ENCODE assay signal across 18 cellular contexts in genomic region chr17:4221899-4222659, GRCh38. TPM values are rescaled to one million over a fixed set of nuclear protein-coding genes. Genes with fewer than 3 reads are reported as not detected.
A peak's percentile ranks its signal among the peaks of the same experiment; 100 is the strongest.
DNase-seq lines count a peak whose midpoint lies in the region; ATAC-seq and TF ChIP-seq lines count a peak whose summit lies in the region.
"Had no signal": no experiment of that assay in that cellular context is flagged by ENCODE, and none has a peak within 500 bp of the region (broad histone marks: within the 10 kb centered on the region; RNA-seq: fewer than 3 reads in every experiment).

No MANE protein-coding gene starts in this region.

- no peak for ATAC-seq in activated CD8-positive, alpha-beta memory T cell treated with anti-CD3 and anti-CD28 coated beads, Interleukin-2, amount 10 ng/mL, durations not matched to agents 7 days and 5 days
- ATAC-seq in GM23338 (peak; percentile 71), left lobe of liver (peak; percentile 64), GM18505 (IDR thresholded peaks at IDR 0.05; ENCODE audit: unreplicated experiment) (no peak)
- ATAC-seq in stimulated activated effector memory CD8-positive, alpha-beta T cell treated with anti-CD3 and anti-CD28 coated beads, Interleukin-12 subunit alpha, Interleukin-12 subunit beta, amount 100 ng/mL, for 72 hours, result no peak

- peaks cover 16% of the 10 kb centered on the region; the same call in 1 of the 2 replicates for H3K79me2 ChIP-seq in GM23338 (replicated peaks; ENCODE audit: insufficient read depth)

- no peaks in the 10 kb centered on the region for H3K27me3 Mint-ChIP-seq in activated CD8-positive, alpha-beta memory T cell treated with anti-CD3 and anti-CD28 coated beads, Interleukin-2, amount 10 ng/mL, durations not matched to agents 7 days and 5 days
- H3K27me3 Mint-ChIP-seq in GM23338 (ENCODE audit: insufficient read depth, low read depth, poor library complexity), result peaks cover 4% of the 10 kb centered on the region

- no peaks in the 10 kb centered on the region for H3K9me2 ChIP-seq in GM23338 (ENCODE audit: insufficient read depth)

- no peaks in the 10 kb centered on the region; the same call in 1 of the 2 replicates for H3F3A ChIP-seq in GM23338 (replicated peaks; ENCODE audit: low read depth)

- H3K36me3 ChIP-seq in GM23338 (ENCODE audit: insufficient read depth) (no peaks in the 10 kb centered on the region), SJCRH30 (no peaks in the 10 kb centered on the region; the same call in 1 of the 2 replicates)

- H3K27ac Mint-ChIP-seq in activated CD8-positive, alpha-beta memory T cell treated with anti-CD3 and anti-CD28 coated beads, Interleukin-2, amount 10 ng/mL, durations not matched to agents 7 days and 5 days, result no peak overlapping the region
- no peak overlapping the region; the same call in 1 of the 2 replicates for H3K27ac Mint-ChIP-seq in GM23338
- H3K27ac Mint-ChIP-seq in stimulated activated effector memory CD8-positive, alpha-beta T cell treated with anti-CD3 and anti-CD28 coated beads, Interleukin-12 subunit alpha, Interleukin-12 subunit beta, amount 100 ng/mL, for 72 hours, result peak overlapping the region; percentile 29
- H3K27ac Mint-ChIP-seq: CD14-positive monocyte had no signal

- no peak overlapping the region for H2AFZ ChIP-seq in GM23338
- H2AFZ ChIP-seq: PC-9 had no signal

- H3K27me3 ChIP-seq in GM23338 (ENCODE audit: insufficient read depth) (no peaks in the 10 kb centered on the region), SJCRH30 (no peaks in the 10 kb centered on the region)

- no peaks in the 10 kb centered on the region for H3K4me1 Mint-ChIP-seq in activated CD8-positive, alpha-beta memory T cell treated with anti-CD3 and anti-CD28 coated beads, Interleukin-2, amount 10 ng/mL, durations not matched to agents 7 days and 5 days
- H3K4me1 Mint-ChIP-seq in GM23338, result no peaks in the 10 kb centered on the region
- no peaks in the 10 kb centered on the region for H3K4me1 Mint-ChIP-seq in stimulated activated effector memory CD8-positive, alpha-beta T cell treated with anti-CD3 and anti-CD28 coated beads, Interleukin-12 subunit alpha, Interleukin-12 subunit beta, amount 100 ng/mL, for 72 hours
- H3K4me1 Mint-ChIP-seq: CD14-positive monocyte had no signal

- H3K4me1 ChIP-seq in GM23338 (ENCODE audit: insufficient read depth), result no peaks in the 10 kb centered on the region
- no peaks in the 10 kb centered on the region for H3K4me1 ChIP-seq in SJCRH30

- H3K4me3 ChIP-seq in GM23338 (no peak overlapping the region), SJCRH30 (no peak overlapping the region)
- H3K4me3 ChIP-seq: PC-9 had no signal

- TF ChIP-seq POLR2A in GM18505 (IDR thresholded peaks at IDR 0.05; ENCODE audit: borderline replicate concordance, extremely low read depth, insufficient read depth, insufficient read length), result no peak

- H3K36me3 Mint-ChIP-seq in activated CD8-positive, alpha-beta memory T cell treated with anti-CD3 and anti-CD28 coated beads, Interleukin-2, amount 10 ng/mL, durations not matched to agents 7 days and 5 days, result peaks cover 18% of the 10 kb centered on the region
- H3K36me3 Mint-ChIP-seq in GM23338 (ENCODE audit: low read depth), result peaks cover 24% of the 10 kb centered on the region; the same call in 2 of the 3 replicates
- H3K36me3 Mint-ChIP-seq in stimulated activated effector memory CD8-positive, alpha-beta T cell treated with anti-CD3 and anti-CD28 coated beads, Interleukin-12 subunit alpha, Interleukin-12 subunit beta, amount 100 ng/mL, for 72 hours, result peaks cover 77% of the 10 kb centered on the region

- no peak for TF ChIP-seq CTCF in GM23338 (conservative IDR thresholded peaks at IDR 0.05; ENCODE audit: low read depth in 2 of 2)

- no peak overlapping the region for H3K4me2 ChIP-seq in GM23338
- H3K4me2 ChIP-seq: PC-9 had no signal

- peak; percentile 24 for DNase-seq in activated CD8-positive, alpha-beta memory T cell treated with anti-CD3 and anti-CD28 coated beads for 24 hours
- no peak for DNase-seq in activated CD8-positive, alpha-beta memory T cell treated with anti-CD3 and anti-CD28 coated beads, Interleukin-2, amount 10 ng/mL, durations not matched to agents 7 days and 5 days
- DNase-seq in GM23338 (ENCODE audit: low spot score) (peak; percentile 13), left lobe of liver (ENCODE audit: low spot score) (peak; percentile 72), globus pallidus (ENCODE audit: low spot score) (no peak), SJCRH30 (no peak)
- no peak for DNase-seq in stimulated activated effector memory CD8-positive, alpha-beta T cell treated with anti-CD3 and anti-CD28 coated beads, Interleukin-12 subunit alpha, Interleukin-12 subunit beta, amount 100 ng/mL, for 72 hours (ENCODE audit: low spot score in 2 of 2)
- DNase-seq: 8988T, DMS79 treated with DMSO at 0.1 percent for 48 hours, IMR-90, NCI-H1417 treated with DMSO at 0.1 percent for 48 hours, NCI-H187 treated with DMSO at 0.1 percent for 48 hours, NCI-H2227 treated with DMSO at 0.1 percent for 48 hours, NCI-H524, PC-9 had no signal

- H4K20me1 ChIP-seq in GM23338 (replicated peaks; ENCODE audit: insufficient read depth), result no peaks in the 10 kb centered on the region

- CTCF ChIA-PET in activated CD8-positive, alpha-beta memory T cell treated with anti-CD3 and anti-CD28 coated beads, Interleukin-2, amount 10 ng/mL, durations not matched to agents 7 days and 5 days (lab: Charles Lee), result no interaction called here

- H3K9me3 ChIP-seq in SJCRH30 (replicated peaks), result no peaks in the 10 kb centered on the region

- no peaks in the 10 kb centered on the region for H3K9me3 Mint-ChIP-seq in activated CD8-positive, alpha-beta memory T cell treated with anti-CD3 and anti-CD28 coated beads, Interleukin-2, amount 10 ng/mL, durations not matched to agents 7 days and 5 days (ENCODE audit: low read depth)
- H3K9me3 Mint-ChIP-seq in GM23338, result no peaks in the 10 kb centered on the region
- H3K9me3 Mint-ChIP-seq in stimulated activated effector memory CD8-positive, alpha-beta T cell treated with anti-CD3 and anti-CD28 coated beads, Interleukin-12 subunit alpha, Interleukin-12 subunit beta, amount 100 ng/mL, for 72 hours, result no peaks in the 10 kb centered on the region

- H3K27ac ChIP-seq in GM23338 (ENCODE audit: low read depth), result 0 out of 2 replicates have a peak overlapping the region, but pooled peaks have one; percentile 63
- no peak overlapping the region for H3K27ac ChIP-seq in SJCRH30
- H3K27ac ChIP-seq: HL-60, PC-9 had no signal

- no peak overlapping the region for H3K4me3 Mint-ChIP-seq in activated CD8-positive, alpha-beta memory T cell treated with anti-CD3 and anti-CD28 coated beads, Interleukin-2, amount 10 ng/mL, durations not matched to agents 7 days and 5 days
- no peak overlapping the region for H3K4me3 Mint-ChIP-seq in GM23338
- no peak overlapping the region for H3K4me3 Mint-ChIP-seq in stimulated activated effector memory CD8-positive, alpha-beta T cell treated with anti-CD3 and anti-CD28 coated beads, Interleukin-12 subunit alpha, Interleukin-12 subunit beta, amount 100 ng/mL, for 72 hours
- H3K4me3 Mint-ChIP-seq: CD14-positive monocyte had no signal

TF ChIP-seq in GM23338, 12 proteins besides CTCF, POLR2A, EP300 and RAD21 (continues in another document):
- TF ChIP-seq JUNB (IDR thresholded peaks at IDR 0.05; ENCODE audit: unreplicated experiment) (no peak), ZNF114 (CRISPR knock-in tag; IDR thresholded peaks at IDR 0.05) (no peak), POLR2AphosphoS5 (IDR thresholded peaks at IDR 0.05; ENCODE audit: low read depth) (no peak), STAT1 (IDR thresholded peaks at IDR 0.05; ENCODE audit: unreplicated experiment) (no peak), REST (IDR thresholded peaks at IDR 0.05; ENCODE audit: unreplicated experiment) (no peak), EZH2phosphoT487 (IDR thresholded peaks at IDR 0.05; ENCODE audit: unreplicated experiment) (no peak), ETS1 (IDR thresholded peaks at IDR 0.05) (no peak), NANOG (IDR thresholded peaks at IDR 0.05; ENCODE audit: borderline replicate concordance) (no peak)

RNA-seq across cellular contexts. Expression of gene ANKFY1, which starts 41.7 kb away (rescaled TPM):
- total RNA-seq in activated CD8-positive, alpha-beta memory T cell treated with anti-CD3 and anti-CD28 coated beads, Interleukin-2, amount 10 ng/mL, durations not matched to agents 7 days and 5 days, result 100 to 1,000 TPM in 1 of 2 experiments, 10 to 100 TPM in 1; 63.8 to 103 TPM
- total RNA-seq in GM23338 (2014; rRNA removed; shearing (Covaris generic)), result 44.4 and 55.2 TPM in 2 replicates
- 12.1 and 12.9 TPM in 2 replicates for polyA plus RNA-seq in GM23338 (2016; fragmentation: Nextera tagmentation; extraction: Ambion mirVana)
- total RNA-seq in left lobe of liver, result 31.0 TPM
- 16.1 and 18.0 TPM in 2 replicates for total RNA-seq in SJCRH30 (2014; rRNA removed; shearing (Covaris generic))

Comparison
In these comparisons a context has a peak if more than half of its experiments do, and no peak if none do; other contexts are left out.
1. DNase-seq: peak in activated CD8-positive, alpha-beta memory T cell treated with anti-CD3 and anti-CD28 coated beads for 24 hours (single experiment), GM23338 (single experiment) and left lobe of liver (single experiment); none in activated CD8-positive, alpha-beta memory T cell treated with anti-CD3 and anti-CD28 coated beads, Interleukin-2, amount 10 ng/mL, durations not matched to agents 7 days and 5 days (single experiment), stimulated activated effector memory CD8-positive, alpha-beta T cell treated with anti-CD3 and anti-CD28 coated beads, Interleukin-12 subunit alpha, Interleukin-12 subunit beta, amount 100 ng/mL, for 72 hours (0 of 2), globus pallidus (single experiment) and SJCRH30 (0 of 2).
2. ATAC-seq: peak in GM23338 (single experiment) and left lobe of liver (single experiment); none in activated CD8-positive, alpha-beta memory T cell treated with anti-CD3 and anti-CD28 coated beads, Interleukin-2, amount 10 ng/mL, durations not matched to agents 7 days and 5 days (single experiment), stimulated activated effector memory CD8-positive, alpha-beta T cell treated with anti-CD3 and anti-CD28 coated beads, Interleukin-12 subunit alpha, Interleukin-12 subunit beta, amount 100 ng/mL, for 72 hours (single experiment) and GM18505 (single experiment).